ENCODE assay signal across 10 cellular contexts in the genomic region with DNA sequence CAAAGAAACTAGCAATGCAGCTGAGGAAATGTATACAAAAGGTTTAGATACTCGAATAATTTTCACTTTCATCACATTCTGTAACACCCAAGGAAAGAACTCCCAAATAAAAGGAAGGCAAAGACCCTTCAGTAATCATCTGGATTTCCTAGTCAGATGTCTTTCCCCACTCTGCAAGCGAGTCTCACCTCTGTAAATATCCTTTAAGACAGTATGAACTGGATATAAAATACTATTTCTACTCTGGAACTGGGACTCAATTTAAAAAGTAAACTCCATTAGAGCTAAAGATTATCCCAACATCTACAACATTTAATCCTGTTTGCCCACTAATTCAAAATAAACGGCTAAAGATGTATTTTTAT. TPM values are rescaled to one million over a fixed set of nuclear protein-coding genes. Genes with fewer than 3 reads are reported as not detected.
A peak's percentile ranks its signal among the peaks of the same experiment; 100 is the strongest.
DNase-seq lines count a peak whose midpoint lies in the region; ATAC-seq and TF ChIP-seq lines count a peak whose summit lies in the region.
"Had no signal": no experiment of that assay in that cellular context is flagged by ENCODE, and none has a peak within 500 bp of the region (broad histone marks: within the 10 kb centered on the region; RNA-seq: fewer than 3 reads in every experiment).

No MANE protein-coding gene starts in this region.

- peak overlapping the region; percentile 71 for H3K4me3 ChIP-seq in OCI-LY3 (ENCODE audit: low read length)
- H3K4me3 ChIP-seq in epithelial cell of proximal tubule (ENCODE audit: low read depth, low read length), result peak overlapping the region; percentile 57
- peak overlapping the region; percentile 25 for H3K4me3 ChIP-seq in skeletal muscle cell (ENCODE audit: low read depth, low read length)

- H3K27ac Mint-ChIP-seq in endothelial cell (ENCODE audit: unreplicated experiment), result no peak overlapping the region

- peaks cover 48% of the 10 kb centered on the region for H3K4me1 ChIP-seq in OCI-LY3 (ENCODE audit: low read length)

- no peaks in the 10 kb centered on the region for H3K9me3 ChIP-seq in OCI-LY3 (ENCODE audit: insufficient read depth, low read length)

- peak overlapping the region; percentile 63 for H3K9ac ChIP-seq in OCI-LY3 (ENCODE audit: low read length)

- peak overlapping the region; percentile 88 for H2AFZ ChIP-seq in OCI-LY3 (ENCODE audit: low read depth, low read length)

- H3K36me3 ChIP-seq in OCI-LY3 (replicated peaks; ENCODE audit: low read depth, low read length), result no peaks in the 10 kb centered on the region

- no peak for TF ChIP-seq CTCF in OCI-LY3 (IDR thresholded peaks at IDR 0.05; ENCODE audit: low read depth, low read length)
- no peak for TF ChIP-seq CTCF in epithelial cell of proximal tubule (conservative IDR thresholded peaks at IDR 0.05; ENCODE audit: low read depth, low read length)
- TF ChIP-seq CTCF in endothelial cell (IDR thresholded peaks at IDR 0.05; ENCODE audit: unreplicated experiment), result no peak

- peak overlapping the region; percentile 77 for H3K27ac ChIP-seq in OCI-LY3 (ENCODE audit: low read length)

- no peaks in the 10 kb centered on the region for H3K79me2 ChIP-seq in OCI-LY3 (ENCODE audit: low read length)

- H3K27me3 Mint-ChIP-seq in endothelial cell (ENCODE audit: unreplicated experiment), result peaks cover 1% of the 10 kb centered on the region

- H3K36me3 Mint-ChIP-seq in endothelial cell (ENCODE audit: low read depth, unreplicated experiment), result no peaks in the 10 kb centered on the region

- DNase-seq in epithelial cell of proximal tubule (ENCODE audit: low read depth), result no peak
- DNase-seq in skeletal muscle cell (ENCODE audit: low read depth), result no peak
- no peak for DNase-seq in endothelial cell (ENCODE audit: low spot score)
- no peak for DNase-seq in superior temporal gyrus (ENCODE audit: extremely low spot score)
- no peak for DNase-seq in MV-4-11 (lab: John Stamatoyannopoulos, UW)
- DNase-seq: amniotic stem cell, NCI-H226 had no signal

- peak; percentile 15 for ATAC-seq in GM18511 (IDR thresholded peaks at IDR 0.05; ENCODE audit: unreplicated experiment)
- ATAC-seq in GM19467 (IDR thresholded peaks at IDR 0.05; ENCODE audit: unreplicated experiment), result no peak

- H3K4me2 ChIP-seq in OCI-LY3 (ENCODE audit: low read length), result peak overlapping the region; percentile 80

- no peaks in the 10 kb centered on the region for H3K27me3 ChIP-seq in OCI-LY3 (ENCODE audit: low read depth, low read length)

- H3K4me3 Mint-ChIP-seq in endothelial cell (ENCODE audit: unreplicated experiment), result no peak overlapping the region

- H3K9me3 Mint-ChIP-seq in endothelial cell (ENCODE audit: unreplicated experiment), result no peaks in the 10 kb centered on the region

- no peaks in the 10 kb centered on the region for H4K20me1 ChIP-seq in OCI-LY3 (ENCODE audit: insufficient read depth, low read length)

- peaks cover 13% of the 10 kb centered on the region for H3K4me1 Mint-ChIP-seq in endothelial cell (ENCODE audit: unreplicated experiment)

RNA-seq across cellular contexts. Expression of gene C2CD2, which starts 27.0 kb away (rescaled TPM):
- total RNA-seq in epithelial cell of proximal tubule, result 7.1 and 7.6 TPM in 2 replicates
- 34.3 TPM for total RNA-seq in endothelial cell (ENCODE audit: unreplicated experiment)

RNA-seq across cellular contexts. Expression of gene PRDM15, which starts 47.6 kb away (rescaled TPM):
- total RNA-seq in epithelial cell of proximal tubule (4.6 and 4.9 TPM in 2 replicates), endothelial cell (ENCODE audit: unreplicated experiment) (7.5 TPM)
